In the genomic region with DNA sequence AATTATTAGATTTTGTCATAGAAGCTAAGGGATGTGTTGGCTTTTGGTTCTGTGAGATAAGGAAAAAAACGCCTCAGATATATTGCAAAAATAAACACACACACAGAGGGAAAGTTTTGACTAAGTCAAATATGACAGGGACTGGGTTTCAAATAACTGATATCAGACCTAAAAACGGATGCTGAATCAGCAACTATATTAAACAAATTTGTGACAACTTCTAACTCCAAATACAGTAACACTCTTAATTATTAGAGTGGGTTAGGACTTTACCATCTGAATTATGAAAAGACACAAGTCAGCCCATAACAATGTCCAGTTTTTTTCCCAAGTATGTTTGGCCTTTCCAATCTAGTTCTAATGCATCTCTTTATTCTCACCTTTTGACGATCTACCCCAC, we compare ENCODE assay signal across 35 cellular contexts.
"Had no signal": no experiment of that assay in that cellular context is flagged by ENCODE, and none has a peak within 500 bp of the region (broad histone marks: within the 10 kb centered on the region; RNA-seq: fewer than 3 reads in every experiment).

No MANE protein-coding gene starts in this region.

- H3K4me3 ChIP-seq: MG63 had no signal

- H3K36me3 ChIP-seq: MG63 had no signal

- DNase-seq: MG63, MM.1S, MV-4-11, NCI-H1048, NCI-H1092, NCI-H1092 treated with DMSO at 0.1 percent for 48 hours, NCI-H1105, NCI-H1105 treated with DMSO at 0.1 percent for 48 hours, NCI-H1417, NCI-H1417 treated with DMSO at 0.1 percent for 48 hours, NCI-H1436, NCI-H1436 treated with DMSO at 0.1 percent for 48 hours, NCI-H146, NCI-H1694, NCI-H1694 treated with DMSO at 0.1 percent for 48 hours, NCI-H187, NCI-H187 treated with DMSO at 0.1 percent for 48 hours, NCI-H1930, NCI-H2029, NCI-H2029 treated with DMSO at 0.1 percent for 48 hours, NCI-H2081, NCI-H2081 treated with DMSO at 0.1 percent for 48 hours, NCI-H2107, NCI-H2171, NCI-H2171 treated with DMSO at 0.1 percent for 48 hours, NCI-H2227 treated with DMSO at 0.1 percent for 48 hours, NCI-H226, NCI-H345, NCI-H446, NCI-H446 treated with DMSO at 0.1 percent for 48 hours, NCI-H510A, NCI-H510A treated with DMSO at 0.1 percent for 48 hours, NCI-H524, NCI-H524 treated with DMSO at 0.1 percent for 48 hours, NCI-H526 had no signal

- H3K9me3 ChIP-seq: MG63 had no signal

- H3K27me3 ChIP-seq: MG63 had no signal
